29 cellular contexts compared by ENCODE assay signal in genomic region chr15:67813104-67813634, GRCh38. TPM values are rescaled to one million over a fixed set of nuclear protein-coding genes. Genes with fewer than 3 reads are reported as not detected.
"Had no signal": no experiment of that assay in that cellular context is flagged by ENCODE, and none has a peak within 500 bp of the region (broad histone marks: within the 10 kb centered on the region; RNA-seq: fewer than 3 reads in every experiment).

No MANE protein-coding gene starts in this region.

- H3K36me3 ChIP-seq: ascending aorta, left lung, prostate gland had no signal

- H3K36me3 Mint-ChIP-seq: activated CD8-positive, alpha-beta memory T cell treated with anti-CD3 and anti-CD28 coated beads, Interleukin-2, amount 10 ng/mL, durations not matched to agents 7 days and 5 days; type B pancreatic cell had no signal

- H3K27me3 ChIP-seq: ascending aorta, testis had no signal

- H3K27ac Mint-ChIP-seq: activated CD4-positive, alpha-beta memory T cell treated with anti-CD3 and anti-CD28 coated beads, Interleukin-2, amount 10 ng/mL, durations not matched to agents 7 days and 5 days; activated CD8-positive, alpha-beta memory T cell treated with anti-CD3 and anti-CD28 coated beads, Interleukin-2, amount 10 ng/mL, durations not matched to agents 7 days and 5 days; activated naive CD4-positive, alpha-beta T cell treated with anti-CD3 and anti-CD28 coated beads, Interleukin-2, amount 50 U/mL, for 24 hours; type B pancreatic cell had no signal

- ATAC-seq: activated CD8-positive, alpha-beta memory T cell treated with anti-CD3 and anti-CD28 coated beads, Interleukin-2, amount 10 ng/mL, durations not matched to agents 7 days and 5 days; gastroesophageal sphincter; heart left ventricle; left lung; right cardiac atrium had no signal

- H3K4me3 Mint-ChIP-seq: activated CD4-positive, alpha-beta memory T cell treated with anti-CD3 and anti-CD28 coated beads, Interleukin-2, amount 10 ng/mL, durations not matched to agents 7 days and 5 days; activated CD8-positive, alpha-beta memory T cell treated with anti-CD3 and anti-CD28 coated beads, Interleukin-2, amount 10 ng/mL, durations not matched to agents 7 days and 5 days; activated naive CD4-positive, alpha-beta T cell treated with anti-CD3 and anti-CD28 coated beads, Interleukin-2, amount 50 U/mL, for 24 hours; type B pancreatic cell had no signal

- DNase-seq: activated CD4-positive, alpha-beta memory T cell treated with anti-CD3 and anti-CD28 coated beads, Interleukin-2, amount 10 ng/mL, durations not matched to agents 7 days and 5 days; activated CD4-positive, alpha-beta T cell treated with anti-CD3 and anti-CD28 coated beads for 4 hours; activated CD8-positive, alpha-beta memory T cell treated with anti-CD3 and anti-CD28 coated beads, Interleukin-2, amount 10 ng/mL, durations not matched to agents 7 days and 5 days; activated gamma-delta T cell; activated T-cell treated with anti-CD3 and anti-CD28 coated beads, Interleukin-2, amount 50 U/mL, for 48 hours; cortex of kidney; effector CD4-positive, alpha-beta T cell; heart left ventricle; midbrain; right cardiac atrium; stimulated activated CD4-positive, alpha-beta T cell treated with anti-CD3 and anti-CD28 coated beads, Interleukin-4, amount 100 ng/mL, for 1 hour; stomach; SW 1271; testis had no signal

- H3K9me3 ChIP-seq: prostate gland, testis had no signal

- H3K4me1 Mint-ChIP-seq: activated naive CD4-positive, alpha-beta T cell treated with anti-CD3 and anti-CD28 coated beads, Interleukin-2, amount 50 U/mL, for 24 hours had no signal

- H3K4me1 ChIP-seq: ascending aorta, esophagus muscularis mucosa, gastroesophageal sphincter, heart left ventricle, left lung, prostate gland, stomach, testis had no signal

- H3K4me3 ChIP-seq: ascending aorta, esophagus muscularis mucosa, gastroesophageal sphincter, heart left ventricle, left lung, prostate gland, skin epidermis, stomach, testis had no signal

- H3K27ac ChIP-seq: ascending aorta, esophagus muscularis mucosa, gastroesophageal sphincter, heart left ventricle, left lung, prostate gland, skin epidermis, stomach, testis had no signal

RNA-seq across cellular contexts. Expression of gene SKOR1, which starts 12.1 kb away (rescaled TPM):
- total RNA-seq: ascending aorta, kidney epithelial cell had no signal

RNA-seq across cellular contexts. Expression of gene RNU6-1, which starts 26.7 kb away (rescaled TPM):
- total RNA-seq: activated CD4-positive, alpha-beta memory T cell treated with anti-CD3 and anti-CD28 coated beads, Interleukin-2, amount 10 ng/mL, durations not matched to agents 7 days and 5 days; activated CD8-positive, alpha-beta memory T cell treated with anti-CD3 and anti-CD28 coated beads, Interleukin-2, amount 10 ng/mL, durations not matched to agents 7 days and 5 days; ascending aorta; esophagus muscularis mucosa; gastroesophageal sphincter; heart left ventricle; kidney epithelial cell; left lung; lung microvascular endothelial cell; myocyte; omental fat pad; prostate gland; right cardiac atrium; stomach; T-helper 2 cell treated with Interferon-gamma antibody and Interleukin-4, amounts not matched to agents 100 ng/mL and 5 ng/mL, for 36 hours; testis had no signal
- polyA plus RNA-seq: adipose tissue, heart left ventricle, neural cell, right cardiac atrium, stomach had no signal
